Comparison of ENCODE assay signal across 1 cellular context in the genomic region with DNA sequence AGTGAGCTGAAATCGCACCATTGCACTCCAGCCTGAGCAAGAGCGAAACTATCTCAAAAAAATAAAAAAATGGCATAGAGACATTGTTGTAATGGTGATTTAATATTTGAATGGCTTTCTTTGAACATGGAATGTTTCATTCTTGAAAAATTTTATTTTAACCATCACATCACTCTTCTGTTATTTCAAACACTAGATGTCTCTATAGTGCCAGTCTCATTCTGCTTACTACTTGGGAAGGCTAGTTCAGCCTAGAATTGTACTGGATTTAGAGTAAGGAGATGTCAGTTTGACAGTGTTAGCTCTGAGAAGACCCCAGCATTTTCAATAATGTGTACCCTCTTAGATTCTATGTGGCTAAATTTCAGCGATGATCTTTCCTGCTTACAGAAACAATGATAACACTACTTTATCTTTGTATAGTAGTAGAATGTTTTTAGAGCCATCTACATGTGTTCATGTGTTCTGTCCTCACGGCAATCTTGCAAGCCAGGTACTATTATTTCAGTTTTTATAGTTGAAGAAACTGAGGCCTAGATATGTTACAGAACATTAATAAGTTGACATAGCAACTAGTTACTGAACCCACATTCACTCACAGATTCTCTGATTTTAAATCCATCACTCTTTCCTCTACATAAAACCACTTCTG.
TF ChIP-seq lines count a peak whose summit lies in the region.

No MANE protein-coding gene starts in this region.

TF ChIP-seq in GM23338, 12 proteins besides CTCF, POLR2A, EP300 and RAD21 (continued from another document):
- TF ChIP-seq, protein P1, sequence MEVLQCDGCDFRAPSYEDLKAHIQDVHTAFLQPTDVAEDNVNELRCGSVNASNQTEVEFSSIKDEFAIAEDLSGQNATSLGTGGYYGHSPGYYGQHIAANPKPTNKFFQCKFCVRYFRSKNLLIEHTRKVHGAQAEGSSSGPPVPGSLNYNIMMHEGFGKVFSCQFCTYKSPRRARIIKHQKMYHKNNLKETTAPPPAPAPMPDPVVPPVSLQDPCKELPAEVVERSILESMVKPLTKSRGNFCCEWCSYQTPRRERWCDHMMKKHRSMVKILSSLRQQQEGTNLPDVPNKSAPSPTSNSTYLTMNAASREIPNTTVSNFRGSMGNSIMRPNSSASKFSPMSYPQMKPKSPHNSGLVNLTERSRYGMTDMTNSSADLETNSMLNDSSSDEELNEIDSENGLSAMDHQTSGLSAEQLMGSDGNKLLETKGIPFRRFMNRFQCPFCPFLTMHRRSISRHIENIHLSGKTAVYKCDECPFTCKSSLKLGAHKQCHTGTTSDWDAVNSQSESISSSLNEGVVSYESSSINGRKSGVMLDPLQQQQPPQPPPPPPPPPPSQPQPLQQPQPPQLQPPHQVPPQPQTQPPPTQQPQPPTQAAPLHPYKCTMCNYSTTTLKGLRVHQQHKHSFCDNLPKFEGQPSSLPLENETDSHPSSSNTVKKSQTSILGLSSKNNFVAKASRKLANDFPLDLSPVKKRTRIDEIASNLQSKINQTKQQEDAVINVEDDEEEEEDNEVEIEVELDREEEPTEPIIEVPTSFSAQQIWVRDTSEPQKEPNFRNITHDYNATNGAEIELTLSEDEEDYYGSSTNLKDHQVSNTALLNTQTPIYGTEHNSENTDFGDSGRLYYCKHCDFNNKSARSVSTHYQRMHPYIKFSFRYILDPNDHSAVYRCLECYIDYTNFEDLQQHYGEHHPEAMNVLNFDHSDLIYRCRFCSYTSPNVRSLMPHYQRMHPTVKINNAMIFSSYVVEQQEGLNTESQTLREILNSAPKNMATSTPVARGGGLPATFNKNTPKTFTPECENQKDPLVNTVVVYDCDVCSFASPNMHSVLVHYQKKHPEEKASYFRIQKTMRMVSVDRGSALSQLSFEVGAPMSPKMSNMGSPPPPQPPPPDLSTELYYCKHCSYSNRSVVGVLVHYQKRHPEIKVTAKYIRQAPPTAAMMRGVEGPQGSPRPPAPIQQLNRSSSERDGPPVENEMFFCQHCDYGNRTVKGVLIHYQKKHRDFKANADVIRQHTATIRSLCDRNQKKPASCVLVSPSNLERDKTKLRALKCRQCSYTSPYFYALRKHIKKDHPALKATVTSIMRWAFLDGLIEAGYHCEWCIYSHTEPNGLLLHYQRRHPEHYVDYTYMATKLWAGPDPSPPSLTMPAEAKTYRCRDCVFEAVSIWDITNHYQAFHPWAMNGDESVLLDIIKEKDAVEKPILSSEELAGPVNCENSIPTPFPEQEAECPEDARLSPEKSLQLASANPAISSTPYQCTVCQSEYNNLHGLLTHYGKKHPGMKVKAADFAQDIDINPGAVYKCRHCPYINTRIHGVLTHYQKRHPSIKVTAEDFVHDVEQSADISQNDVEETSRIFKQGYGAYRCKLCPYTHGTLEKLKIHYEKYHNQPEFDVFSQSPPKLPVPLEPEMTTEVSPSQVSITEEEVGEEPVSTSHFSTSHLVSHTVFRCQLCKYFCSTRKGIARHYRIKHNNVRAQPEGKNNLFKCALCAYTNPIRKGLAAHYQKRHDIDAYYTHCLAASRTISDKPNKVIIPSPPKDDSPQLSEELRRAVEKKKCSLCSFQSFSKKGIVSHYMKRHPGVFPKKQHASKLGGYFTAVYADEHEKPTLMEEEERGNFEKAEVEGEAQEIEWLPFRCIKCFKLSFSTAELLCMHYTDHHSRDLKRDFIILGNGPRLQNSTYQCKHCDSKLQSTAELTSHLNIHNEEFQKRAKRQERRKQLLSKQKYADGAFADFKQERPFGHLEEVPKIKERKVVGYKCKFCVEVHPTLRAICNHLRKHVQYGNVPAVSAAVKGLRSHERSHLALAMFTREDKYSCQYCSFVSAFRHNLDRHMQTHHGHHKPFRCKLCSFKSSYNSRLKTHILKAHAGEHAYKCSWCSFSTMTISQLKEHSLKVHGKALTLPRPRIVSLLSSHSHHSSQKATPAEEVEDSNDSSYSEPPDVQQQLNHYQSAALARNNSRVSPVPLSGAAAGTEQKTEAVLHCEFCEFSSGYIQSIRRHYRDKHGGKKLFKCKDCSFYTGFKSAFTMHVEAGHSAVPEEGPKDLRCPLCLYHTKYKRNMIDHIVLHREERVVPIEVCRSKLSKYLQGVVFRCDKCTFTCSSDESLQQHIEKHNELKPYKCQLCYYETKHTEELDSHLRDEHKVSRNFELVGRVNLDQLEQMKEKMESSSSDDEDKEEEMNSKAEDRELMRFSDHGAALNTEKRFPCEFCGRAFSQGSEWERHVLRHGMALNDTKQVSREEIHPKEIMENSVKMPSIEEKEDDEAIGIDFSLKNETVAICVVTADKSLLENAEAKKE (CRISPR knock-in tag; IDR thresholded peaks at IDR 0.05) = no peak
- TF ChIP-seq POLR2AphosphoS5 (IDR thresholded peaks at IDR 0.05; ENCODE audit: low read depth) (no peak), EZH2phosphoT487 (IDR thresholded peaks at IDR 0.05; ENCODE audit: unreplicated experiment) (no peak), NANOG (IDR thresholded peaks at IDR 0.05; ENCODE audit: borderline replicate concordance) (no peak), ZNF114 (CRISPR knock-in tag; IDR thresholded peaks at IDR 0.05) (no peak), JUNB (IDR thresholded peaks at IDR 0.05; ENCODE audit: unreplicated experiment) (no peak), EZH2 (IDR thresholded peaks at IDR 0.05; ENCODE audit: low read depth, unreplicated experiment) (no peak)
- TF ChIP-seq, protein P2, sequence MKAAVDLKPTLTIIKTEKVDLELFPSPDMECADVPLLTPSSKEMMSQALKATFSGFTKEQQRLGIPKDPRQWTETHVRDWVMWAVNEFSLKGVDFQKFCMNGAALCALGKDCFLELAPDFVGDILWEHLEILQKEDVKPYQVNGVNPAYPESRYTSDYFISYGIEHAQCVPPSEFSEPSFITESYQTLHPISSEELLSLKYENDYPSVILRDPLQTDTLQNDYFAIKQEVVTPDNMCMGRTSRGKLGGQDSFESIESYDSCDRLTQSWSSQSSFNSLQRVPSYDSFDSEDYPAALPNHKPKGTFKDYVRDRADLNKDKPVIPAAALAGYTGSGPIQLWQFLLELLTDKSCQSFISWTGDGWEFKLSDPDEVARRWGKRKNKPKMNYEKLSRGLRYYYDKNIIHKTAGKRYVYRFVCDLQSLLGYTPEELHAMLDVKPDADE (IDR thresholded peaks at IDR 0.05) = no peak
